In genomic region chr19:1214299-1214861, GRCh38 we compare ENCODE assay signal across 8 cellular contexts. TPM values are rescaled to one million over a fixed set of nuclear protein-coding genes. Genes with fewer than 3 reads are reported as not detected.
DNase-seq lines count a peak whose midpoint lies in the region; ATAC-seq and TF ChIP-seq lines count a peak whose summit lies in the region.
"Had no signal": no experiment of that assay in that cellular context is flagged by ENCODE, and none has a peak within 500 bp of the region (broad histone marks: within the 10 kb centered on the region; RNA-seq: fewer than 3 reads in every experiment).

No MANE protein-coding gene starts in this region.

- TF ChIP-seq POLR2A in testis (IDR thresholded peaks at IDR 0.05): no peak

- no peak for ATAC-seq in activated CD4-positive, CD25-positive, alpha-beta regulatory T cell treated with anti-CD3 and anti-CD28 coated beads, Interleukin-2, amount 50 U/mL, for 24 hours
- peak; percentile 0 to 1 for ATAC-seq in left cardiac atrium

- peak; percentile 32 for DNase-seq in activated CD4-positive, CD25-positive, alpha-beta regulatory T cell treated with anti-CD3 and anti-CD28 coated beads, Interleukin-2, amount 50 U/mL, for 72 hours
- DNase-seq in left cardiac atrium: no peak
- no peak for DNase-seq in testis
- no peak for DNase-seq in cortex of kidney (lab: John Stamatoyannopoulos, UW)
- DNase-seq in COLO668 (lab: John Stamatoyannopoulos, UW; ENCODE audit: unreplicated experiment): no peak
- DNase-seq: NCI-H1092 had no signal

- peak overlapping the region; percentile 85 to 86 for H3K27ac ChIP-seq in testis

- no peaks in the 10 kb centered on the region for H3K36me3 ChIP-seq in testis (ENCODE audit: low read depth, missing control alignments)

- H3K4me1 ChIP-seq in testis: peaks cover 65% of the 10 kb centered on the region

- intact Hi-C loops in left cardiac atrium (cut with DNase I) (no loop called here), testis (cut with DNase I; ENCODE audit: low total_unique reads) (no loop called here)

- H3K4me3 ChIP-seq in testis: no peak overlapping the region
- H3K4me3 ChIP-seq: A549 had no signal

- TF ChIP-seq CTCF in testis (IDR thresholded peaks at IDR 0.05): no peak

- WGBS in testis, 2 donors: 55 to 59% methylated on average over 14 to 21 of the region's 21 CpGs

- no peaks in the 10 kb centered on the region for H3K27me3 ChIP-seq in testis

- no peaks in the 10 kb centered on the region for H3K9me3 ChIP-seq in testis
- H3K9me3 ChIP-seq: A549 had no signal

RNA-seq across cellular contexts. Expression of gene STK11, which starts 8.8 kb away (rescaled TPM):
- total RNA-seq in left cardiac atrium: 10 to 100 TPM; 48.2 to 53.0 TPM
- 100 to 1,000 TPM; 194 to 209 TPM for total RNA-seq in testis
- 197 TPM for polyA plus RNA-seq in testis (ENCODE audit: insufficient read depth, low read depth, low replicate concordance)

RNA-seq across cellular contexts. Expression of gene CBARP, which starts 23.4 kb away (rescaled TPM):
- total RNA-seq in left cardiac atrium (1 to 10 TPM; 1.6 to 3.8 TPM), testis (1 to 10 TPM; 5.2 to 6.6 TPM)
- 1.5 TPM for polyA plus RNA-seq in testis (ENCODE audit: insufficient read depth, low read depth, low replicate concordance)

RNA-seq across cellular contexts. Expression of gene ATP5F1D, which starts 27.2 kb away (rescaled TPM):
- 100 to 1,000 TPM; 540 to 639 TPM for total RNA-seq in left cardiac atrium
- total RNA-seq in testis: 100 to 1,000 TPM; 104 to 166 TPM
- polyA plus RNA-seq in testis (ENCODE audit: insufficient read depth, low read depth, low replicate concordance): 94.5 TPM

RNA-seq across cellular contexts. Expression of gene MIDN, which starts 34.0 kb away (rescaled TPM):
- total RNA-seq in left cardiac atrium (100 to 1,000 TPM in 1 of 2 donors, 10 to 100 TPM in 1; 58.7 to 148 TPM), testis (10 to 100 TPM; 38.2 to 42.4 TPM)
- polyA plus RNA-seq in testis (ENCODE audit: insufficient read depth, low read depth, low replicate concordance): 30.3 TPM

RNA-seq across cellular contexts. Expression of gene SBNO2, which starts 40.3 kb away (rescaled TPM):
- total RNA-seq in left cardiac atrium: 10 to 100 TPM; 27.2 to 64.2 TPM
- total RNA-seq in testis: 10 to 100 TPM; 58.9 to 65.0 TPM
- 34.3 TPM for polyA plus RNA-seq in testis (ENCODE audit: insufficient read depth, low read depth, low replicate concordance)

Comparison
In these comparisons a context has a peak if more than half of its experiments do, and no peak if none do; other contexts are left out.
1. ATAC-seq: peak in left cardiac atrium (2 of 2); none in activated CD4-positive, CD25-positive, alpha-beta regulatory T cell treated with anti-CD3 and anti-CD28 coated beads, Interleukin-2, amount 50 U/mL, for 24 hours (0 of 2).